ENCODE assay signal across 8 cellular contexts in the genomic region with DNA sequence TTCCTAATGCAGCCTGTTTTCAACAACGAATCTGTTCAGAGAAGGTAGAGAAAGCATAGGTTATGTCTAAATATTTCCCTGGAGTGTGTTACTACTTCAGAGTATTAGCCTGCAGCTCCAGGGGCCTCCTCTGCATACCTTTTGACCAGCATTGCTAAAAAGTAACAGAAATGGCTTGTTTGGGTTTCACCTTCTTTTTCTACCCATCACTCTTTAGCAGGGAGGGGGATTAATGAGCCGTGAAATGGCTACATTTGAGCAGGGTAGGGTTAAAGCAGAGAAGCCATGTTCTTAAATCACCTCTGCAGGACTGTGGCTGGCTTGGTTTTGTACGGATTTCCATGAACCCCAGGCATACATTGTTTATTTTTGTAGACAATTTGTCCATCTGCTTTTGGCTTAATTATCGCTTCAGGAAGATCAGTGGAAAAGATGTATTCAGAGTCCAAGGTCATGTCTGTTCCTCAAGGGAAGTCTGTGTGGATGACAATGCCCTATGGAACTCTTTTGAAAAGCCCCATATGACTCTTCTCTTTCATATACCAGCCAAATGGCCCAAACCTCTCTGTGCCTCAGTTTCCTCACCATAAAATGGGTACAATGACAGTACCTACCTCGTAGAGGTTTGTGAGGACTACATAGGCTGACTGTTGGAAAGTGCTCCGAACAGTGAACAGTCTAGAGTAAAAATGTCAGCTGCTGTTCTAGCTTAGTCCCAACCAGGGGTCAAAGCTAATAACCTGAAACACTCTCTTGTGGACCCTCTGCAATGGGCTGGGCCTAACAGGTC.
DNase-seq lines count a peak whose midpoint lies in the region; ATAC-seq and TF ChIP-seq lines count a peak whose summit lies in the region.

No MANE protein-coding gene starts in this region.

- peak; percentile 6 for ATAC-seq in activated naive CD8-positive, alpha-beta T cell treated with anti-CD3 and anti-CD28 coated beads, Interleukin-2, amount 50 U/mL, for 24 hours
- ATAC-seq in SK-N-SH treated with all-trans-retinoic acid at 6 μM for 48 hours: peak; percentile 7; the same call in 2 of the 3 replicates
- no peak for ATAC-seq in right lobe of liver
- no peak for ATAC-seq in HG03135 (IDR thresholded peaks at IDR 0.05; ENCODE audit: unreplicated experiment)

- H3K4me1 ChIP-seq in right lobe of liver: peaks cover 0 to 6% (median 0%) of the 10 kb centered on the region in 4 donors

- no peaks in the 10 kb centered on the region for H3K36me3 Mint-ChIP-seq in activated naive CD8-positive, alpha-beta T cell treated with anti-CD3 and anti-CD28 coated beads, Interleukin-2, amount 50 U/mL, for 24 hours (ENCODE audit: low read depth)
- no peaks in the 10 kb centered on the region for H3K36me3 Mint-ChIP-seq in activated naive CD8-positive, alpha-beta T cell treated with anti-CD3 and anti-CD28 coated beads for 36 hours

- H3K9me3 Mint-ChIP-seq in activated naive CD8-positive, alpha-beta T cell treated with anti-CD3 and anti-CD28 coated beads, Interleukin-2, amount 50 U/mL, for 24 hours: no peaks in the 10 kb centered on the region
- no peaks in the 10 kb centered on the region for H3K9me3 Mint-ChIP-seq in activated naive CD8-positive, alpha-beta T cell treated with anti-CD3 and anti-CD28 coated beads for 36 hours

- no peak overlapping the region for H3K27ac Mint-ChIP-seq in activated naive CD8-positive, alpha-beta T cell treated with anti-CD3 and anti-CD28 coated beads, Interleukin-2, amount 50 U/mL, for 24 hours
- H3K27ac Mint-ChIP-seq in activated naive CD8-positive, alpha-beta T cell treated with anti-CD3 and anti-CD28 coated beads for 36 hours: no peak overlapping the region

- no peaks in the 10 kb centered on the region for H3K9me3 ChIP-seq in right lobe of liver

- H3K4me3 ChIP-seq in right lobe of liver: no peak overlapping the region
- H3K4me3 ChIP-seq in H7 (ENCODE audit: insufficient read depth, low read depth, low read length): no peak overlapping the region

- intact Hi-C loops in right lobe of liver (cut with DNase I): loop anchor here in 1 of 2 donors (10.0 kb wide), 1 partner anchor 187 kb away; no protein-coding TSS in a partner anchor

- no peak for DNase-seq in activated naive CD8-positive, alpha-beta T cell treated with anti-CD3 and anti-CD28 coated beads, Interleukin-2, amount 50 U/mL, for 24 hours
- no peak for DNase-seq in activated naive CD8-positive, alpha-beta T cell treated with anti-CD3 and anti-CD28 coated beads for 36 hours
- no peak for DNase-seq in right lobe of liver
- peak; percentile 23 for DNase-seq in ureter (ENCODE audit: low spot score)
- DNase-seq in H7: no peak
- no peak for DNase-seq in activated gamma-delta T cell (lab: John Stamatoyannopoulos, UW)

- H3K27me3 ChIP-seq in right lobe of liver: no peaks in the 10 kb centered on the region
- no peaks in the 10 kb centered on the region for H3K27me3 ChIP-seq in H7 (ENCODE audit: control insufficient read depth, insufficient read depth, low read length)

- H3K4me1 Mint-ChIP-seq in activated naive CD8-positive, alpha-beta T cell treated with anti-CD3 and anti-CD28 coated beads, Interleukin-2, amount 50 U/mL, for 24 hours: peaks cover 7% of the 10 kb centered on the region
- peaks cover 5% of the 10 kb centered on the region for H3K4me1 Mint-ChIP-seq in activated naive CD8-positive, alpha-beta T cell treated with anti-CD3 and anti-CD28 coated beads for 36 hours

- TF ChIP-seq CTCF in right lobe of liver (IDR thresholded peaks at IDR 0.05): no peak

- H3K36me3 ChIP-seq in right lobe of liver (no peaks in the 10 kb centered on the region), H7 (replicated peaks; ENCODE audit: control insufficient read depth, insufficient read depth, low read length) (no peaks in the 10 kb centered on the region; the same call in 1 of the 2 replicates)

- 64% methylated on average over 6 of the region's 6 CpGs for WGBS in right lobe of liver (ENCODE audit: insufficient coverage, low coverage, low lambda C conversion rate, missing lambda C conversion rate)

- TF ChIP-seq POLR2A in right lobe of liver (IDR thresholded peaks at IDR 0.05): no peak

- peak overlapping the region; percentile 37 to 52 (median 38) for H3K27ac ChIP-seq in right lobe of liver

- H3K27me3 Mint-ChIP-seq in activated naive CD8-positive, alpha-beta T cell treated with anti-CD3 and anti-CD28 coated beads, Interleukin-2, amount 50 U/mL, for 24 hours: peaks cover 93% of the 10 kb centered on the region
- peaks cover 92% of the 10 kb centered on the region for H3K27me3 Mint-ChIP-seq in activated naive CD8-positive, alpha-beta T cell treated with anti-CD3 and anti-CD28 coated beads for 36 hours

- H3K4me3 Mint-ChIP-seq in activated naive CD8-positive, alpha-beta T cell treated with anti-CD3 and anti-CD28 coated beads, Interleukin-2, amount 50 U/mL, for 24 hours: no peak overlapping the region
- H3K4me3 Mint-ChIP-seq in activated naive CD8-positive, alpha-beta T cell treated with anti-CD3 and anti-CD28 coated beads for 36 hours: no peak overlapping the region

TF ChIP-seq in SK-N-SH treated with all-trans-retinoic acid at 6 μM for 48 hours, 23 proteins besides CTCF, POLR2A, EP300 and RAD21:
- TF ChIP-seq ARNTL (CRISPR knock-in tag; IDR thresholded peaks at IDR 0.05; ENCODE audit: borderline replicate concordance, low read depth): no peak
- no peak for TF ChIP-seq CSDC2 (CRISPR knock-in tag; IDR thresholded peaks at IDR 0.05)
- TF ChIP-seq, protein P1, sequence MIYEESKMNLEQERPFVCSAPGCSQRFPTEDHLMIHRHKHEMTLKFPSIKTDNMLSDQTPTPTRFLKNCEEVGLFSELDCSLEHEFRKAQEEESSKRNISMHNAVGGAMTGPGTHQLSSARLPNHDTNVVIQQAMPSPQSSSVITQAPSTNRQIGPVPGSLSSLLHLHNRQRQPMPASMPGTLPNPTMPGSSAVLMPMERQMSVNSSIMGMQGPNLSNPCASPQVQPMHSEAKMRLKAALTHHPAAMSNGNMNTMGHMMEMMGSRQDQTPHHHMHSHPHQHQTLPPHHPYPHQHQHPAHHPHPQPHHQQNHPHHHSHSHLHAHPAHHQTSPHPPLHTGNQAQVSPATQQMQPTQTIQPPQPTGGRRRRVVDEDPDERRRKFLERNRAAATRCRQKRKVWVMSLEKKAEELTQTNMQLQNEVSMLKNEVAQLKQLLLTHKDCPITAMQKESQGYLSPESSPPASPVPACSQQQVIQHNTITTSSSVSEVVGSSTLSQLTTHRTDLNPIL (CRISPR knock-in tag; IDR thresholded peaks at IDR 0.05; ENCODE audit: low read depth): no peak
- TF ChIP-seq, protein P2, sequence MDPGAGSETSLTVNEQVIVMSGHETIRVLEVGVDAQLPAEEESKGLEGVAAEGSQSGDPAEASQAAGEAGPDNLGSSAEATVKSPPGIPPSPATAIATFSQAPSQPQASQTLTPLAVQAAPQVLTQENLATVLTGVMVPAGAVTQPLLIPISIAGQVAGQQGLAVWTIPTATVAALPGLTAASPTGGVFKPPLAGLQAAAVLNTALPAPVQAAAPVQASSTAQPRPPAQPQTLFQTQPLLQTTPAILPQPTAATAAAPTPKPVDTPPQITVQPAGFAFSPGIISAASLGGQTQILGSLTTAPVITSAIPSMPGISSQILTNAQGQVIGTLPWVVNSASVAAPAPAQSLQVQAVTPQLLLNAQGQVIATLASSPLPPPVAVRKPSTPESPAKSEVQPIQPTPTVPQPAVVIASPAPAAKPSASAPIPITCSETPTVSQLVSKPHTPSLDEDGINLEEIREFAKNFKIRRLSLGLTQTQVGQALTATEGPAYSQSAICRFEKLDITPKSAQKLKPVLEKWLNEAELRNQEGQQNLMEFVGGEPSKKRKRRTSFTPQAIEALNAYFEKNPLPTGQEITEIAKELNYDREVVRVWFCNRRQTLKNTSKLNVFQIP (CRISPR knock-in tag; IDR thresholded peaks at IDR 0.05; ENCODE audit: borderline replicate concordance, low read depth): no peak
- no peak for TF ChIP-seq GLIS3 (CRISPR knock-in tag; IDR thresholded peaks at IDR 0.05)
- TF ChIP-seq, protein P3, sequence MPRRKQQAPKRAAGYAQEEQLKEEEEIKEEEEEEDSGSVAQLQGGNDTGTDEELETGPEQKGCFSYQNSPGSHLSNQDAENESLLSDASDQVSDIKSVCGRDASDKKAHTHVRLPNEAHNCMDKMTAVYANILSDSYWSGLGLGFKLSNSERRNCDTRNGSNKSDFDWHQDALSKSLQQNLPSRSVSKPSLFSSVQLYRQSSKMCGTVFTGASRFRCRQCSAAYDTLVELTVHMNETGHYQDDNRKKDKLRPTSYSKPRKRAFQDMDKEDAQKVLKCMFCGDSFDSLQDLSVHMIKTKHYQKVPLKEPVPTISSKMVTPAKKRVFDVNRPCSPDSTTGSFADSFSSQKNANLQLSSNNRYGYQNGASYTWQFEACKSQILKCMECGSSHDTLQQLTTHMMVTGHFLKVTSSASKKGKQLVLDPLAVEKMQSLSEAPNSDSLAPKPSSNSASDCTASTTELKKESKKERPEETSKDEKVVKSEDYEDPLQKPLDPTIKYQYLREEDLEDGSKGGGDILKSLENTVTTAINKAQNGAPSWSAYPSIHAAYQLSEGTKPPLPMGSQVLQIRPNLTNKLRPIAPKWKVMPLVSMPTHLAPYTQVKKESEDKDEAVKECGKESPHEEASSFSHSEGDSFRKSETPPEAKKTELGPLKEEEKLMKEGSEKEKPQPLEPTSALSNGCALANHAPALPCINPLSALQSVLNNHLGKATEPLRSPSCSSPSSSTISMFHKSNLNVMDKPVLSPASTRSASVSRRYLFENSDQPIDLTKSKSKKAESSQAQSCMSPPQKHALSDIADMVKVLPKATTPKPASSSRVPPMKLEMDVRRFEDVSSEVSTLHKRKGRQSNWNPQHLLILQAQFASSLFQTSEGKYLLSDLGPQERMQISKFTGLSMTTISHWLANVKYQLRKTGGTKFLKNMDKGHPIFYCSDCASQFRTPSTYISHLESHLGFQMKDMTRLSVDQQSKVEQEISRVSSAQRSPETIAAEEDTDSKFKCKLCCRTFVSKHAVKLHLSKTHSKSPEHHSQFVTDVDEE (CRISPR knock-in tag; IDR thresholded peaks at IDR 0.05): no peak
- TF ChIP-seq ZNF565 (CRISPR knock-in tag; conservative IDR thresholded peaks at IDR 0.05; ENCODE audit: low read depth): no peak

Comparison
In these comparisons a context has a peak if more than half of its experiments do, and no peak if none do; other contexts are left out.
1. ATAC-seq: peak in activated naive CD8-positive, alpha-beta T cell treated with anti-CD3 and anti-CD28 coated beads, Interleukin-2, amount 50 U/mL, for 24 hours (single experiment) and SK-N-SH treated with all-trans-retinoic acid at 6 μM for 48 hours (single experiment); none in right lobe of liver (0 of 4) and HG03135 (single experiment).